ENCODE assay signal across 12 cellular contexts in the genomic region with DNA sequence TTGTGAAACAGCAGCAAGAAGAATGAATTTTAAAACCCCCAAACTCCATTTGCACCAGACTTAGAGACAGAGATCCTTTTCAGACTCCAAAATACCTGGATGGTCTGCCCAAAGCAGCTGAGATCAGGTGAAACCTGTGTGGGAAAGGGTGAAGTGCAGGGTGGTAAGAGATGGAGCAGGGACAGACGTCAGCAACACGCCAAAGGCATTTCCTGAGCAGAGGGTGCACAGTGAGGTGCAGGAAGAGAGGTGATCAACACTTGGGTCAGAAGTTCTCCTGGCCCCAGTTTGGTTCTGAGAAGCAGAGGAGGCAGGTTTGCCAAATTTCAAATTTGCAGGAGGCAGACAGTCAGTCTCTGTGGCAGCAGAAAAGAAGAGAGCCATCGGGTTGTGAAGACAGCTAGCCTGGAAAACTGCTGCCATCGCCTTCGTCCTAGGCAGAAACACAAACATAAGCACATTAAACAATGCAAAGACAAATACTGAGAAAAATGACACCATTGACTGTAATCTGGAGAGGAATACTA. TPM values are rescaled to one million over a fixed set of nuclear protein-coding genes. Genes with fewer than 3 reads are reported as not detected.
DNase-seq lines count a peak whose midpoint lies in the region; ATAC-seq and TF ChIP-seq lines count a peak whose summit lies in the region.
"Had no signal": no experiment of that assay in that cellular context is flagged by ENCODE, and none has a peak within 500 bp of the region (broad histone marks: within the 10 kb centered on the region; RNA-seq: fewer than 3 reads in every experiment).

No MANE protein-coding gene starts in this region.

- peak overlapping the region; percentile 78 for H3K27ac Mint-ChIP-seq in activated CD8-positive, alpha-beta memory T cell treated with anti-CD3 and anti-CD28 coated beads, Interleukin-2, amount 10 ng/mL, durations not matched to agents 7 days and 5 days

- no peaks in the 10 kb centered on the region for H3K36me3 ChIP-seq in thymus (ENCODE audit: control insufficient read depth, insufficient read depth)
- H3K36me3 ChIP-seq: adrenal gland had no signal

- H3K9me3 ChIP-seq in right cardiac atrium (ENCODE audit: control insufficient read depth, low read length) (no peaks in the 10 kb centered on the region), thymus (ENCODE audit: control insufficient read depth) (no peaks in the 10 kb centered on the region)
- H3K9me3 ChIP-seq: adrenal gland had no signal

- intact Hi-C loops in right cardiac atrium (cut with DNase I), result no loop called here
- intact Hi-C loops in left ventricle myocardium superior (cut with micrococcal nuclease), result no loop called here

- peaks cover 49% of the 10 kb centered on the region for H3K4me1 Mint-ChIP-seq in activated CD8-positive, alpha-beta memory T cell treated with anti-CD3 and anti-CD28 coated beads, Interleukin-2, amount 10 ng/mL, durations not matched to agents 7 days and 5 days

- DNase-seq in right cardiac atrium, result no peak
- no peak for DNase-seq in left ventricle myocardium superior
- peak; percentile 52 for DNase-seq in activated CD8-positive, alpha-beta memory T cell treated with anti-CD3 and anti-CD28 coated beads, Interleukin-2, amount 10 ng/mL, durations not matched to agents 7 days and 5 days
- DNase-seq in choroid plexus epithelial cell (ENCODE audit: low read depth), result peak; percentile 26
- DNase-seq in NCI-H524 treated with DMSO at 0.1 percent for 48 hours (lab: John Stamatoyannopoulos, UW), result no peak
- no peak for DNase-seq in retina
- no peak for DNase-seq in NCI-H82 (lab: John Stamatoyannopoulos, UW)
- DNase-seq: adrenal gland, mammary epithelial cell, trophoblast cell had no signal

- no peak for TF ChIP-seq CTCF in choroid plexus epithelial cell (conservative IDR thresholded peaks at IDR 0.05; ENCODE audit: low read depth, low read length)

- H3K4me3 ChIP-seq in right cardiac atrium (ENCODE audit: low read length), result no peak overlapping the region
- no peak overlapping the region for H3K4me3 ChIP-seq in choroid plexus epithelial cell (ENCODE audit: low read depth, low read length)
- no peak overlapping the region for H3K4me3 ChIP-seq in thymus (ENCODE audit: low read length)
- H3K4me3 ChIP-seq: adrenal gland had no signal

- peaks cover 29% of the 10 kb centered on the region for H3K36me3 Mint-ChIP-seq in activated CD8-positive, alpha-beta memory T cell treated with anti-CD3 and anti-CD28 coated beads, Interleukin-2, amount 10 ng/mL, durations not matched to agents 7 days and 5 days

- H3K9me3 Mint-ChIP-seq in activated CD8-positive, alpha-beta memory T cell treated with anti-CD3 and anti-CD28 coated beads, Interleukin-2, amount 10 ng/mL, durations not matched to agents 7 days and 5 days (ENCODE audit: low read depth), result peaks cover 7% of the 10 kb centered on the region

- peak overlapping the region; percentile 12 for H3K27ac ChIP-seq in right cardiac atrium (ENCODE audit: low read length)
- H3K27ac ChIP-seq in thymus (ENCODE audit: low read depth), result peak overlapping the region; percentile 21
- H3K27ac ChIP-seq: adrenal gland had no signal

- 47% methylated on average over 5 of the region's 5 CpGs for WGBS in right cardiac atrium
- WGBS in thymus, result 74% methylated on average over 5 of the region's 5 CpGs

- H3K4me3 Mint-ChIP-seq in activated CD8-positive, alpha-beta memory T cell treated with anti-CD3 and anti-CD28 coated beads, Interleukin-2, amount 10 ng/mL, durations not matched to agents 7 days and 5 days, result no peak overlapping the region

- H3K27me3 ChIP-seq in right cardiac atrium (ENCODE audit: control insufficient read depth, insufficient read depth) (no peaks in the 10 kb centered on the region), thymus (ENCODE audit: control insufficient read depth, insufficient read depth) (no peaks in the 10 kb centered on the region)
- H3K27me3 ChIP-seq: adrenal gland had no signal

- no peak for ATAC-seq in right cardiac atrium
- no peak for ATAC-seq in left ventricle myocardium superior
- peak; percentile 55 for ATAC-seq in activated CD8-positive, alpha-beta memory T cell treated with anti-CD3 and anti-CD28 coated beads, Interleukin-2, amount 10 ng/mL, durations not matched to agents 7 days and 5 days

- CTCF ChIA-PET in activated CD8-positive, alpha-beta memory T cell treated with anti-CD3 and anti-CD28 coated beads, Interleukin-2, amount 10 ng/mL, durations not matched to agents 7 days and 5 days (lab: Charles Lee), result interaction anchor here (0.7 to 4.9 kb wide), 7 partner anchors 10 to 114 kb away, joined by 3 to 25 read pairs (median 3); partner anchors contain the start of gene CCR4

- H3K27me3 Mint-ChIP-seq in activated CD8-positive, alpha-beta memory T cell treated with anti-CD3 and anti-CD28 coated beads, Interleukin-2, amount 10 ng/mL, durations not matched to agents 7 days and 5 days, result no peaks in the 10 kb centered on the region

- peaks cover 2% of the 10 kb centered on the region for H3K4me1 ChIP-seq in right cardiac atrium (ENCODE audit: control insufficient read depth, insufficient read depth, low read length)
- no peaks in the 10 kb centered on the region for H3K4me1 ChIP-seq in thymus (ENCODE audit: control insufficient read depth, insufficient read depth, low read length)
- H3K4me1 ChIP-seq: adrenal gland had no signal

RNA-seq across cellular contexts. Expression of gene CCR4, which starts 9.8 kb away (rescaled TPM):
- total RNA-seq in right cardiac atrium (under 1 TPM in 2 of 4 donors, not detected in 2; 0.12 to 0.25 TPM), left ventricle myocardium superior (not detected)
- polyA plus RNA-seq in right cardiac atrium (0.05 TPM), thymus (27.9 TPM)
- total RNA-seq in activated CD8-positive, alpha-beta memory T cell treated with anti-CD3 and anti-CD28 coated beads, Interleukin-2, amount 10 ng/mL, durations not matched to agents 7 days and 5 days, result 10 to 100 TPM; 22.8 to 42.1 TPM
- total RNA-seq: mammary epithelial cell, skeletal muscle tissue had no signal
- polyA plus RNA-seq: mammary epithelial cell had no signal

Comparison
In these comparisons a context has a peak if more than half of its experiments do, and no peak if none do; other contexts are left out.
1. DNase-seq: peak in activated CD8-positive, alpha-beta memory T cell treated with anti-CD3 and anti-CD28 coated beads, Interleukin-2, amount 10 ng/mL, durations not matched to agents 7 days and 5 days (single experiment) and choroid plexus epithelial cell (single experiment); none in right cardiac atrium (0 of 3), left ventricle myocardium superior (single experiment), NCI-H524 treated with DMSO at 0.1 percent for 48 hours (single experiment), retina (single experiment) and NCI-H82 (single experiment).
2. RNA of gene CCR4, which starts 9.8 kb away (total RNA-seq): 22.8 to 42.1 TPM in activated CD8-positive, alpha-beta memory T cell treated with anti-CD3 and anti-CD28 coated beads, Interleukin-2, amount 10 ng/mL, durations not matched to agents 7 days and 5 days; 0.12 to 0.25 TPM in right cardiac atrium and not detected in left ventricle myocardium superior (single experiment); every median in the first group is over 10 times any median in the second.